In the genomic region with DNA sequence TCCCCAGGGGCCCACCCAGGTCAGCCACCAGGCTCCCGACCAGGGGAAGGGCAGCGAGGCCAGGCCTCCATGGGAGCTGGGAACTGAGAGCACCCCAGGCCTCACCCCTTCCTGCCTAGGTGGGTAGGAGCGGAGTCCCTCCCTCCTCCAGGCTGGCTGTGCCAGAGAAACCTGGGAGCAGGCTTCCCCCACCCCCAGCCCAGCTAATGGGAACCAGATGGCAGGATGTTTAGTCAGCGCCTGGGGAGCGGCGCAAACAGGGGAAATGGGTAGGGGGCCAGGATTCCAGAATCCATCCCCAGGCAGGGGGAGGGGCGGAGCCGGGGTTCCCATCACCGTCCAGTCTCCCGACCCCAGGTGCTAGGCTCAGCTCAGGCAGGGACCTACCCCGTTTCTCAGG, we compare ENCODE assay signal across 13 cellular contexts. TPM values are rescaled to one million over a fixed set of nuclear protein-coding genes. Genes with fewer than 3 reads are reported as not detected.
A peak's percentile ranks its signal among the peaks of the same experiment; 100 is the strongest.
DNase-seq lines count a peak whose midpoint lies in the region; TF ChIP-seq lines count a peak whose summit lies in the region.
"Had no signal": no experiment of that assay in that cellular context is flagged by ENCODE, and none has a peak within 500 bp of the region (broad histone marks: within the 10 kb centered on the region; RNA-seq: fewer than 3 reads in every experiment).

No MANE protein-coding gene starts in this region.

- peak overlapping the region; percentile 42 for H3K27ac ChIP-seq in brain microvascular endothelial cell
- H3K27ac ChIP-seq: parathyroid adenoma had no signal

- H3K36me3 Mint-ChIP-seq in HFFc6 (ENCODE audit: low read depth) = no peaks in the 10 kb centered on the region

- H3K4me3 ChIP-seq in brain microvascular endothelial cell (ENCODE audit: low read depth, low read length) = no peak overlapping the region

- DNase-seq in A172 (ENCODE audit: low spot score) (peak; percentile 70), HFFc6 (peak; percentile 40), brain microvascular endothelial cell (no peak), left kidney (ENCODE audit: low read depth, low spot score) (peak; percentile 31), cortex of kidney (lab: John Stamatoyannopoulos, UW) (no peak), GM19238 (ENCODE audit: insufficient read length, low spot score) (no peak), T1000 (lab: John Stamatoyannopoulos, UW) (no peak), NCI-H2196 (lab: John Stamatoyannopoulos, UW; ENCODE audit: unreplicated experiment) (no peak)
- DNase-seq: activated CD4-positive, alpha-beta T cell treated with anti-CD3 and anti-CD28 coated beads, Interleukin-2, amount 50 U/mL, for 48 hours; activated naive CD4-positive, alpha-beta T cell treated with anti-CD3 and anti-CD28 coated beads, Interleukin-2, amount 50 U/mL, for 16 hours; kidney; NCI-H1930 had no signal

- no peak overlapping the region for H3K4me3 Mint-ChIP-seq in HFFc6

- no peaks in the 10 kb centered on the region for H3K9me3 Mint-ChIP-seq in HFFc6

- peak overlapping the region; percentile 87 for H3K27ac Mint-ChIP-seq in HFFc6

- H3K27me3 ChIP-seq in brain microvascular endothelial cell (replicated peaks) = no peaks in the 10 kb centered on the region

- no peaks in the 10 kb centered on the region for H3K36me3 ChIP-seq in brain microvascular endothelial cell (replicated peaks)

- in situ Hi-C loops in brain microvascular endothelial cell (cut with HindIII; ENCODE audit: low pct_ligation_motif_present, low sequenced_read_pairs) = no loop called here

- H3K4me1 Mint-ChIP-seq in HFFc6 (ENCODE audit: low read depth) = peaks cover 27% of the 10 kb centered on the region

- TF ChIP-seq CTCF in HFFc6 (IDR thresholded peaks at IDR 0.05) (no peak), brain microvascular endothelial cell (IDR thresholded peaks at IDR 0.05; ENCODE audit: low read depth, low read length, missing control alignments) (no peak)

- peaks cover 2% of the 10 kb centered on the region for H3K27me3 Mint-ChIP-seq in HFFc6 (ENCODE audit: insufficient read depth)

RNA-seq across cellular contexts. Expression of a gene that starts 6.7 kb away (rescaled TPM):
- 55.7 and 62.6 TPM in 2 replicates for total RNA-seq in A172 (2014; rRNA removed; shearing (Covaris generic))
- total RNA-seq in HFFc6 (2021; fragmentation: NEBNext Ultra II Directional; extraction: Animal tissue kit (Norgen Biotek cat#: 25700)) = 10 to 100 TPM; 20.3 to 32.0 (median 28.2) TPM

RNA-seq across cellular contexts. Expression of a gene that starts 17.7 kb away (rescaled TPM):
- total RNA-seq in A172 (2014; rRNA removed; shearing (Covaris generic)) = not detected in 2 replicates
- total RNA-seq in HFFc6 (2021; fragmentation: NEBNext Ultra II Directional; extraction: Animal tissue kit (Norgen Biotek cat#: 25700)) = 100 to 1,000 TPM; 324 to 382 (median 367) TPM

RNA-seq across cellular contexts. Expression of a gene that starts 31.2 kb away (rescaled TPM):
- total RNA-seq in A172 (2014; rRNA removed; shearing (Covaris generic)) = 0.62 and 9.5 TPM in 2 replicates
- under 1 TPM; 0.33 to 0.99 (median 0.69) TPM for total RNA-seq in HFFc6 (2021; fragmentation: NEBNext Ultra II Directional; extraction: Animal tissue kit (Norgen Biotek cat#: 25700))

RNA-seq across cellular contexts. Expression of a gene that starts 40.4 kb away (rescaled TPM):
- total RNA-seq in A172 (2014; rRNA removed; shearing (Covaris generic)) = not detected in 2 replicates
- total RNA-seq in HFFc6 (2021; fragmentation: NEBNext Ultra II Directional; extraction: Animal tissue kit (Norgen Biotek cat#: 25700)) = not detected
- total RNA-seq: kidney had no signal

Comparison
In these comparisons a context has a peak if more than half of its experiments do, and no peak if none do; other contexts are left out.
1. DNase-seq: peak in A172 (single experiment), HFFc6 (single experiment) and left kidney (single experiment); none in brain microvascular endothelial cell (single experiment), cortex of kidney (single experiment), GM19238 (single experiment), T1000 (single experiment) and NCI-H2196 (single experiment).
2. RNA of a gene that starts 17.7 kb away (total RNA-seq): 324 to 382 TPM in HFFc6; not detected in A172; every median in the first group is over 100 times any median in the second.